Comparison of ENCODE assay signal across 19 cellular contexts in genomic region chr17:80394629-80395216, GRCh38. TPM values are rescaled to one million over a fixed set of nuclear protein-coding genes. Genes with fewer than 3 reads are reported as not detected.
A peak's percentile ranks its signal among the peaks of the same experiment; 100 is the strongest.
DNase-seq lines count a peak whose midpoint lies in the region; ATAC-seq lines count a peak whose summit lies in the region.
"Had no signal": no experiment of that assay in that cellular context is flagged by ENCODE, and none has a peak within 500 bp of the region (broad histone marks: within the 10 kb centered on the region; RNA-seq: fewer than 3 reads in every experiment).

No MANE protein-coding gene starts in this region.

- DNase-seq in activated T-cell treated with anti-CD3 and anti-CD28 coated beads, Interleukin-2, amount 50 U/mL, for 1 hour = peak; percentile 11
- DNase-seq in activated T-cell treated with anti-CD3 and anti-CD28 coated beads, Interleukin-2, amount 50 U/mL, for 4 hours = no peak
- DNase-seq in stimulated activated effector memory CD8-positive, alpha-beta T cell treated with anti-CD3 and anti-CD28 coated beads, Interleukin-12 subunit alpha, Interleukin-12 subunit beta, amount 100 ng/mL, for 72 hours (ENCODE audit: low spot score in 2 of 2) = no peak
- DNase-seq in substantia nigra (lab: John Stamatoyannopoulos, UW) (no peak), NCI-H510A treated with DMSO at 0.1 percent for 48 hours (lab: John Stamatoyannopoulos, UW) (no peak)
- DNase-seq: erythroblast, HCEC 1CT, Kasumi-1, NCI-H226, SHP77 treated with DMSO at 0.1 percent for 48 hours, stomach, T-helper 1 cell, uterus had no signal

- H3K9me3 Mint-ChIP-seq in activated T-cell treated with anti-CD3 and anti-CD28 coated beads, Interleukin-2, amount 50 U/mL, for 4 hours = no peaks in the 10 kb centered on the region
- H3K9me3 Mint-ChIP-seq in activated T-helper 17 cell treated with anti-CD3 and anti-CD28 coated beads, Interleukin-2, amount 50 U/mL, for 72 hours = no peaks in the 10 kb centered on the region
- no peaks in the 10 kb centered on the region for H3K9me3 Mint-ChIP-seq in stimulated activated effector memory CD8-positive, alpha-beta T cell treated with anti-CD3 and anti-CD28 coated beads, Interleukin-12 subunit alpha, Interleukin-12 subunit beta, amount 100 ng/mL, for 72 hours
- H3K9me3 Mint-ChIP-seq: activated naive CD4-positive, alpha-beta T cell treated with anti-CD3 and anti-CD28 coated beads, Interleukin-2, amount 50 U/mL, for 24 hours; memory B cell had no signal

- H3K4me1 Mint-ChIP-seq in activated T-cell treated with anti-CD3 and anti-CD28 coated beads, Interleukin-2, amount 50 U/mL, for 4 hours (ENCODE audit: low read depth) = peaks cover 7% of the 10 kb centered on the region
- H3K4me1 Mint-ChIP-seq in activated T-helper 17 cell treated with anti-CD3 and anti-CD28 coated beads, Interleukin-2, amount 50 U/mL, for 72 hours = peaks cover 13% of the 10 kb centered on the region
- peaks cover 10% of the 10 kb centered on the region for H3K4me1 Mint-ChIP-seq in stimulated activated effector memory CD8-positive, alpha-beta T cell treated with anti-CD3 and anti-CD28 coated beads, Interleukin-12 subunit alpha, Interleukin-12 subunit beta, amount 100 ng/mL, for 72 hours

- H3K27ac Mint-ChIP-seq in activated T-helper 17 cell treated with anti-CD3 and anti-CD28 coated beads, Interleukin-2, amount 50 U/mL, for 72 hours = peak overlapping the region; percentile 48
- H3K27ac Mint-ChIP-seq in stimulated activated effector memory CD8-positive, alpha-beta T cell treated with anti-CD3 and anti-CD28 coated beads, Interleukin-12 subunit alpha, Interleukin-12 subunit beta, amount 100 ng/mL, for 72 hours = peak overlapping the region; percentile 40
- H3K27ac Mint-ChIP-seq: activated naive CD4-positive, alpha-beta T cell treated with anti-CD3 and anti-CD28 coated beads, Interleukin-2, amount 50 U/mL, for 24 hours; memory B cell had no signal

- peaks cover 24% of the 10 kb centered on the region for H3K36me3 Mint-ChIP-seq in activated T-cell treated with anti-CD3 and anti-CD28 coated beads, Interleukin-2, amount 50 U/mL, for 4 hours (ENCODE audit: insufficient read depth)
- H3K36me3 Mint-ChIP-seq in activated T-helper 17 cell treated with anti-CD3 and anti-CD28 coated beads, Interleukin-2, amount 50 U/mL, for 72 hours (ENCODE audit: low read depth) = peaks cover 78% of the 10 kb centered on the region
- H3K36me3 Mint-ChIP-seq in stimulated activated effector memory CD8-positive, alpha-beta T cell treated with anti-CD3 and anti-CD28 coated beads, Interleukin-12 subunit alpha, Interleukin-12 subunit beta, amount 100 ng/mL, for 72 hours = peaks cover 86% of the 10 kb centered on the region

- no peak for ATAC-seq in activated T-cell treated with anti-CD3 and anti-CD28 coated beads, Interleukin-2, amount 50 U/mL, for 4 hours
- no peak for ATAC-seq in activated T-helper 17 cell treated with anti-CD3 and anti-CD28 coated beads, Interleukin-2, amount 50 U/mL, for 72 hours (replicated peaks)
- peak; percentile 17 for ATAC-seq in stimulated activated effector memory CD8-positive, alpha-beta T cell treated with anti-CD3 and anti-CD28 coated beads, Interleukin-12 subunit alpha, Interleukin-12 subunit beta, amount 100 ng/mL, for 72 hours
- no peak for ATAC-seq in GM21619 (IDR thresholded peaks at IDR 0.05; ENCODE audit: unreplicated experiment)

- H3K27me3 Mint-ChIP-seq in activated T-cell treated with anti-CD3 and anti-CD28 coated beads, Interleukin-2, amount 50 U/mL, for 4 hours (ENCODE audit: low read depth) = no peaks in the 10 kb centered on the region
- no peaks in the 10 kb centered on the region for H3K27me3 Mint-ChIP-seq in activated T-helper 17 cell treated with anti-CD3 and anti-CD28 coated beads, Interleukin-2, amount 50 U/mL, for 72 hours
- H3K27me3 Mint-ChIP-seq: activated naive CD4-positive, alpha-beta T cell treated with anti-CD3 and anti-CD28 coated beads, Interleukin-2, amount 50 U/mL, for 24 hours; memory B cell had no signal

- no peak overlapping the region for H3K4me3 Mint-ChIP-seq in activated T-cell treated with anti-CD3 and anti-CD28 coated beads, Interleukin-2, amount 50 U/mL, for 4 hours
- no peak overlapping the region for H3K4me3 Mint-ChIP-seq in activated T-helper 17 cell treated with anti-CD3 and anti-CD28 coated beads, Interleukin-2, amount 50 U/mL, for 72 hours
- H3K4me3 Mint-ChIP-seq in stimulated activated effector memory CD8-positive, alpha-beta T cell treated with anti-CD3 and anti-CD28 coated beads, Interleukin-12 subunit alpha, Interleukin-12 subunit beta, amount 100 ng/mL, for 72 hours = no peak overlapping the region
- H3K4me3 Mint-ChIP-seq: activated naive CD4-positive, alpha-beta T cell treated with anti-CD3 and anti-CD28 coated beads, Interleukin-2, amount 50 U/mL, for 24 hours; memory B cell had no signal

- no peaks in the 10 kb centered on the region for H3K27me3 ChIP-seq in layer of hippocampus (ENCODE audit: control insufficient read depth, insufficient read depth, low read length)
- H3K27me3 ChIP-seq: stomach, uterus had no signal

- H3K27ac ChIP-seq in layer of hippocampus (ENCODE audit: low read depth, low read length) (peak overlapping the region; percentile 2), substantia nigra (ENCODE audit: low read depth, low read length, poor library complexity, severe bottlenecking) (no peak overlapping the region)
- H3K27ac ChIP-seq: VCaP had no signal

RNA-seq across cellular contexts. Expression of gene ENDOV, which starts 20.2 kb away (rescaled TPM):
- 10 to 100 TPM; 11.2 to 12.9 (median 12.4) TPM for total RNA-seq in activated T-cell treated with anti-CD3 and anti-CD28 coated beads, Interleukin-2, amount 50 U/mL, for 4 hours
- total RNA-seq in activated T-helper 17 cell treated with anti-CD3 and anti-CD28 coated beads, Interleukin-2, amount 50 U/mL, for 72 hours = 10 to 100 TPM in 1 of 2 donors, 1 to 10 TPM in 1; 9.7 to 20.1 TPM
